ENCODE assay signal across 17 cellular contexts in the genomic region with DNA sequence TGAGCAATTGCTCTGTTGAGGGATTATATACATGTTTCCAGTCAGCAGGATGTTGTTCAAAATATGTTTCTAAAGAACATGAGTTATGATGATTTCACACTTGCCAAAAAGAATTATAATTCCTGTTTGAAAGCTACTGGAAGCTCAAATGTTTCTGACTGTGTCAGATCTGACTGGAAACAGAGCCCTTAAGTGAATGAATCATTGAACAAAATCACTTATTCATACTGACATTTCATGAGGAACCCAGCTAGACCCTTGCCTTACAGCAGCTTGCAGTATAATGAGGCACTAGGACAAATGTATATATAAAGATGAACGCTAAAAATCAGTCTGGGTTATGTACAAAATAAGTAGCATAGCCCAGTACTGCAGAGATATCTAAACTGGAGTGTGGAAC. TPM values are rescaled to one million over a fixed set of nuclear protein-coding genes. Genes with fewer than 3 reads are reported as not detected.
DNase-seq lines count a peak whose midpoint lies in the region; ATAC-seq, FAIRE-seq and TF ChIP-seq lines count a peak whose summit lies in the region.
"Had no signal": no experiment of that assay in that cellular context is flagged by ENCODE, and none has a peak within 500 bp of the region (broad histone marks: within the 10 kb centered on the region; RNA-seq: fewer than 3 reads in every experiment).

No MANE protein-coding gene starts in this region.

- no peak for DNase-seq in activated T-cell treated with anti-CD3 and anti-CD28 coated beads, Interleukin-2, amount 50 U/mL, for 72 hours
- no peak for DNase-seq in activated T-cell treated with anti-CD3 and anti-CD28 coated beads, Interleukin-2, amount 50 U/mL, for 1 hour
- DNase-seq in astrocyte (ENCODE audit: low read depth): peak; percentile 40
- DNase-seq in foreskin keratinocyte: peak in 1 of 2 donors; percentile 62
- DNase-seq in urothelium cell line (ENCODE audit: low spot score): no peak
- DNase-seq: 8988T, DMS 273 treated with DMSO at 0.1 percent for 48 hours, EL, H7, NCI-H1436 treated with DMSO at 0.1 percent for 48 hours, NCI-H2081 treated with DMSO at 0.1 percent for 48 hours, NCI-H345, Right ventricle myocardium superior had no signal

- H2AFZ ChIP-seq in astrocyte (ENCODE audit: low read depth, low read length): no peak overlapping the region

- H3K4me2 ChIP-seq in astrocyte (ENCODE audit: low read length): no peak overlapping the region
- H3K4me2 ChIP-seq: BLaER1 treated with 17β-estradiol and CSF1 and Interleukin-3, amounts not matched to agents 10 nM and 100 nM had no signal

- peaks cover 10% of the 10 kb centered on the region for H3K4me1 Mint-ChIP-seq in activated T-cell treated with anti-CD3 and anti-CD28 coated beads, Interleukin-2, amount 50 U/mL, for 72 hours (ENCODE audit: low read depth)
- H3K4me1 Mint-ChIP-seq in astrocyte (ENCODE audit: low read depth, unreplicated experiment): peaks cover 37% of the 10 kb centered on the region

- no peaks in the 10 kb centered on the region for H3K9me3 Mint-ChIP-seq in activated T-cell treated with anti-CD3 and anti-CD28 coated beads, Interleukin-2, amount 50 U/mL, for 72 hours
- H3K9me3 Mint-ChIP-seq in astrocyte (ENCODE audit: unreplicated experiment): no peaks in the 10 kb centered on the region

- H4K20me1 ChIP-seq in astrocyte (ENCODE audit: insufficient read depth, low read length): no peaks in the 10 kb centered on the region
- H4K20me1 ChIP-seq: BLaER1 treated with 17β-estradiol and CSF1 and Interleukin-3, amounts not matched to agents 10 nM and 100 nM had no signal

- ATAC-seq in activated T-cell treated with anti-CD3 and anti-CD28 coated beads, Interleukin-2, amount 50 U/mL, for 72 hours (replicated peaks in 1 of 2): peak; percentile 71 to 80
- ATAC-seq in foreskin keratinocyte: peak; percentile 83
- no peak for ATAC-seq in HG02938 (IDR thresholded peaks at IDR 0.05; ENCODE audit: unreplicated experiment)
- no peak for ATAC-seq in GM19324 (IDR thresholded peaks at IDR 0.05; ENCODE audit: low FRiP score, unreplicated experiment)
- ATAC-seq in HG02759 (IDR thresholded peaks at IDR 0.05; ENCODE audit: unreplicated experiment): no peak

- H3K36me3 ChIP-seq in astrocyte (ENCODE audit: insufficient read depth, low read length): no peaks in the 10 kb centered on the region
- H3K36me3 ChIP-seq: BLaER1 treated with 17β-estradiol and CSF1 and Interleukin-3, amounts not matched to agents 10 nM and 100 nM had no signal

- no peaks in the 10 kb centered on the region for H3K9me3 ChIP-seq in astrocyte (ENCODE audit: insufficient read depth, low read depth, low read length)
- H3K9me3 ChIP-seq: BLaER1 treated with 17β-estradiol and CSF1 and Interleukin-3, amounts not matched to agents 10 nM and 100 nM had no signal

- peak overlapping the region in 1 of 2 donors; percentile 40 for H3K4me3 Mint-ChIP-seq in activated T-cell treated with anti-CD3 and anti-CD28 coated beads, Interleukin-2, amount 50 U/mL, for 72 hours
- H3K4me3 Mint-ChIP-seq in astrocyte (ENCODE audit: unreplicated experiment): no peak overlapping the region

- H3K27ac Mint-ChIP-seq in activated T-cell treated with anti-CD3 and anti-CD28 coated beads, Interleukin-2, amount 50 U/mL, for 72 hours: no peak overlapping the region
- no peak overlapping the region for H3K27ac Mint-ChIP-seq in astrocyte (ENCODE audit: unreplicated experiment)

- H3K4me1 ChIP-seq in astrocyte (ENCODE audit: insufficient read depth, low read length): peaks cover 10% of the 10 kb centered on the region
- H3K4me1 ChIP-seq in foreskin keratinocyte: peaks cover 15% of the 10 kb centered on the region
- H3K4me1 ChIP-seq: BLaER1 treated with 17β-estradiol and CSF1 and Interleukin-3, amounts not matched to agents 10 nM and 100 nM had no signal

- H3K27ac ChIP-seq in astrocyte (ENCODE audit: low read depth, low read length): no peak overlapping the region
- peak overlapping the region; percentile 4 for H3K27ac ChIP-seq in foreskin keratinocyte
- H3K27ac ChIP-seq: BLaER1 treated with 17β-estradiol and CSF1 and Interleukin-3, amounts not matched to agents 10 nM and 100 nM had no signal

- no peak for TF ChIP-seq CTCF in astrocyte (IDR thresholded peaks at IDR 0.05; ENCODE audit: insufficient read depth, low read depth, low read length)
- TF ChIP-seq CTCF in foreskin keratinocyte (conservative IDR thresholded peaks at IDR 0.05): no peak

- H3K79me2 ChIP-seq in astrocyte (ENCODE audit: insufficient read depth, low read length): no peaks in the 10 kb centered on the region

- H3K4me3 ChIP-seq in astrocyte (ENCODE audit: insufficient read depth, low read depth, low read length): no peak overlapping the region
- H3K4me3 ChIP-seq: BLaER1 treated with 17β-estradiol and CSF1 and Interleukin-3, amounts not matched to agents 10 nM and 100 nM had no signal

- H3K27me3 ChIP-seq in astrocyte (ENCODE audit: insufficient read depth, low read length): no peaks in the 10 kb centered on the region
- H3K27me3 ChIP-seq in foreskin keratinocyte: no peaks in the 10 kb centered on the region
- H3K27me3 ChIP-seq: BLaER1 treated with 17β-estradiol and CSF1 and Interleukin-3, amounts not matched to agents 10 nM and 100 nM had no signal

- H3K27me3 Mint-ChIP-seq in activated T-cell treated with anti-CD3 and anti-CD28 coated beads, Interleukin-2, amount 50 U/mL, for 72 hours (ENCODE audit: low read depth): peaks cover 8% of the 10 kb centered on the region
- no peaks in the 10 kb centered on the region for H3K27me3 Mint-ChIP-seq in astrocyte (ENCODE audit: low read depth, unreplicated experiment)

- H3K9ac ChIP-seq in astrocyte (ENCODE audit: low read length): no peak overlapping the region
- H3K9ac ChIP-seq: BLaER1 treated with 17β-estradiol and CSF1 and Interleukin-3, amounts not matched to agents 10 nM and 100 nM had no signal

- no peaks in the 10 kb centered on the region for H3K36me3 Mint-ChIP-seq in activated T-cell treated with anti-CD3 and anti-CD28 coated beads, Interleukin-2, amount 50 U/mL, for 72 hours (ENCODE audit: insufficient read depth in 2 of 2)
- no peaks in the 10 kb centered on the region for H3K36me3 Mint-ChIP-seq in astrocyte (ENCODE audit: low read depth, unreplicated experiment)

- no peak for FAIRE-seq in astrocyte (lab: Jason Lieb, UNC)
- FAIRE-seq in urothelium cell line (lab: Jason Lieb, UNC): peak; percentile 27

RNA-seq across cellular contexts. Expression of gene ITGAV, which starts 35.4 kb away (rescaled TPM):
- 10 to 100 TPM; 11.2 to 11.8 TPM for total RNA-seq in activated T-cell treated with anti-CD3 and anti-CD28 coated beads, Interleukin-2, amount 50 U/mL, for 72 hours
- total RNA-seq in astrocyte: 661 and 779 TPM in 2 replicates
- 63.5 and 83.7 TPM in 2 replicates for total RNA-seq in foreskin keratinocyte
- polyA plus RNA-seq in foreskin keratinocyte: 11.6 and 13.2 TPM in 2 replicates

Comparison
In these comparisons a context has a peak if more than half of its experiments do, and no peak if none do; other contexts are left out.
1. ATAC-seq: peak in activated T-cell treated with anti-CD3 and anti-CD28 coated beads, Interleukin-2, amount 50 U/mL, for 72 hours (2 of 2) and foreskin keratinocyte (single experiment); none in HG02938 (single experiment), GM19324 (single experiment) and HG02759 (single experiment).